Comparison of ENCODE assay signal across 19 cellular contexts in genomic region chr12:1837541-1838206, GRCh38. TPM values are rescaled to one million over a fixed set of nuclear protein-coding genes. Genes with fewer than 3 reads are reported as not detected.
DNase-seq lines count a peak whose midpoint lies in the region; ATAC-seq and TF ChIP-seq lines count a peak whose summit lies in the region.
"Had no signal": no experiment of that assay in that cellular context is flagged by ENCODE, and none has a peak within 500 bp of the region (broad histone marks: within the 10 kb centered on the region; RNA-seq: fewer than 3 reads in every experiment).

No MANE protein-coding gene starts in this region.

- TF ChIP-seq EP300 in upper lobe of left lung (IDR thresholded peaks at IDR 0.05), result no peak

- H3K4me3 Mint-ChIP-seq in neural crest cell, result peak overlapping the region; percentile 47
- H3K4me3 Mint-ChIP-seq: T-helper 1 cell treated with Interleukin-12 subunit alpha and Interleukin-12 subunit beta and Interleukin-4 antibody, amounts not matched to agents 30 μg/mL and 1 μg/mL, for 36 hours had no signal

- POLR2A ChIA-PET in HEK293T (lab: Yijun Ruan, JAX), result no interaction called here

- no peaks in the 10 kb centered on the region for H3K9me3 Mint-ChIP-seq in neural crest cell
- H3K9me3 Mint-ChIP-seq: T-helper 1 cell treated with Interleukin-12 subunit alpha and Interleukin-12 subunit beta and Interleukin-4 antibody, amounts not matched to agents 30 μg/mL and 1 μg/mL, for 36 hours had no signal

- H3K4me3 ChIP-seq in BE2C (ENCODE audit: low read depth, low read length), result no peak overlapping the region
- H3K4me3 ChIP-seq in upper lobe of left lung, result no peak overlapping the region
- H3K4me3 ChIP-seq: breast epithelium, lower lobe of right lung had no signal

- H3K27ac Mint-ChIP-seq in neural crest cell (ENCODE audit: unreplicated experiment), result peak overlapping the region; percentile 68
- H3K27ac Mint-ChIP-seq: T-helper 1 cell treated with Interleukin-12 subunit alpha and Interleukin-12 subunit beta and Interleukin-4 antibody, amounts not matched to agents 30 μg/mL and 1 μg/mL, for 36 hours had no signal

- H3K4me1 ChIP-seq in BE2C (peaks cover 17% of the 10 kb centered on the region), upper lobe of left lung (no peaks in the 10 kb centered on the region)
- H3K4me1 ChIP-seq: breast epithelium, lower lobe of right lung had no signal

- H3K4me1 Mint-ChIP-seq in neural crest cell, result peaks cover 59% of the 10 kb centered on the region

- TF ChIP-seq CTCF in neural crest cell (conservative IDR thresholded peaks at IDR 0.05) (no peak), BE2C (IDR thresholded peaks at IDR 0.05; ENCODE audit: low read depth, low read length) (no peak), upper lobe of left lung (IDR thresholded peaks at IDR 0.05) (no peak)

- DNase-seq in AG20443 (ENCODE audit: low spot score) (peak; percentile 54), NCI-H69 (lab: John Stamatoyannopoulos, UW) (peak; percentile 47), neural crest cell (ENCODE audit: low read depth, low spot score) (peak; percentile 22), HEK293T (ENCODE audit: extremely low spot score) (no peak), BE2C (no peak), upper lobe of left lung (no peak)
- DNase-seq: DND-41; OCI-M1; stimulated activated CD4-positive, alpha-beta T cell treated with anti-CD3 and anti-CD28 coated beads, Interleukin-15, amount 100 ng/mL, for 24 hours; trophoblast cell had no signal

- no peaks in the 10 kb centered on the region for H3K9me3 ChIP-seq in BE2C
- no peaks in the 10 kb centered on the region for H3K9me3 ChIP-seq in upper lobe of left lung
- H3K9me3 ChIP-seq: breast epithelium, lower lobe of right lung, neutrophil had no signal

- ATAC-seq in HG03460 (IDR thresholded peaks at IDR 0.05; ENCODE audit: unreplicated experiment) (no peak), upper lobe of left lung (ENCODE audit: low FRiP score in 2 of 2) (no peak)
- ATAC-seq: lower lobe of right lung had no signal

- 76 to 81% methylated on average over 7 to 12 of the region's 12 CpGs for WGBS in upper lobe of left lung, 2 donors

- peak overlapping the region; percentile 47 for H3K27ac ChIP-seq in cingulate gyrus (ENCODE audit: low read depth, low read length)
- H3K27ac ChIP-seq in upper lobe of left lung, result no peak overlapping the region
- H3K27ac ChIP-seq: breast epithelium, epithelial cell of prostate, lower lobe of right lung, neutrophil had no signal

- H3K27me3 ChIP-seq in BE2C, result no peaks in the 10 kb centered on the region
- no peaks in the 10 kb centered on the region for H3K27me3 ChIP-seq in upper lobe of left lung

- TF ChIP-seq POLR2A in upper lobe of left lung (IDR thresholded peaks at IDR 0.05), result no peak

- no peaks in the 10 kb centered on the region for H3K36me3 Mint-ChIP-seq in neural crest cell (ENCODE audit: low read depth)

- peaks cover 14% of the 10 kb centered on the region for H3K27me3 Mint-ChIP-seq in neural crest cell (ENCODE audit: low read depth)

- H3K36me3 ChIP-seq in BE2C (no peaks in the 10 kb centered on the region), upper lobe of left lung (no peaks in the 10 kb centered on the region)
- H3K36me3 ChIP-seq: breast epithelium, lower lobe of right lung, neutrophil had no signal

- CTCF ChIA-PET in HEK293T (lab: Yijun Ruan, JAX), result interaction anchor here (1.1 to 1.3 kb wide), 2 partner anchors 17 to 102 kb away, joined by 3 to 4 read pairs; no protein-coding TSS in a partner anchor

TF ChIP-seq in HEK293T, 16 proteins besides CTCF, POLR2A, EP300 and RAD21:
- TF ChIP-seq HDGF (IDR thresholded peaks at IDR 0.05; ENCODE audit: borderline replicate concordance) (no peak), ARNT (IDR thresholded peaks at IDR 0.05) (no peak), NFRKB (IDR thresholded peaks at IDR 0.05) (no peak)
- TF ChIP-seq, protein P1, sequence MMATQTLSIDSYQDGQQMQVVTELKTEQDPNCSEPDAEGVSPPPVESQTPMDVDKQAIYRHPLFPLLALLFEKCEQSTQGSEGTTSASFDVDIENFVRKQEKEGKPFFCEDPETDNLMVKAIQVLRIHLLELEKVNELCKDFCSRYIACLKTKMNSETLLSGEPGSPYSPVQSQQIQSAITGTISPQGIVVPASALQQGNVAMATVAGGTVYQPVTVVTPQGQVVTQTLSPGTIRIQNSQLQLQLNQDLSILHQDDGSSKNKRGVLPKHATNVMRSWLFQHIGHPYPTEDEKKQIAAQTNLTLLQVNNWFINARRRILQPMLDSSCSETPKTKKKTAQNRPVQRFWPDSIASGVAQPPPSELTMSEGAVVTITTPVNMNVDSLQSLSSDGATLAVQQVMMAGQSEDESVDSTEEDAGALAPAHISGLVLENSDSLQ (IDR thresholded peaks at IDR 0.05), result no peak

RNA-seq across cellular contexts. Expression of gene LRTM2, which starts 17.3 kb away (rescaled TPM):
- 0.19 TPM in 1 of 2 replicates, not detected in the other for total RNA-seq in neural crest cell
- polyA plus RNA-seq in BE2C (2012; ENCODE audit: insufficient read depth, insufficient read length, low read depth), result not detected
- not detected for total RNA-seq in upper lobe of left lung
- total RNA-seq: breast epithelium, H4, lower lobe of right lung had no signal
- polyA plus RNA-seq: AG04450 had no signal

Comparison
In these comparisons a context has a peak if more than half of its experiments do, and no peak if none do; other contexts are left out.
1. DNase-seq: peak in AG20443 (single experiment), NCI-H69 (single experiment) and neural crest cell (single experiment); none in HEK293T (single experiment), BE2C (single experiment) and upper lobe of left lung (0 of 2).